In genomic region chr17:74297941-74298340, GRCh38 we compare ENCODE assay signal across 13 cellular contexts. TPM values are rescaled to one million over a fixed set of nuclear protein-coding genes. Genes with fewer than 3 reads are reported as not detected.
DNase-seq lines count a peak whose midpoint lies in the region; ATAC-seq, FAIRE-seq and TF ChIP-seq lines count a peak whose summit lies in the region.
"Had no signal": no experiment of that assay in that cellular context is flagged by ENCODE, and none has a peak within 500 bp of the region (broad histone marks: within the 10 kb centered on the region; RNA-seq: fewer than 3 reads in every experiment).

No MANE protein-coding gene starts in this region.

- peaks cover 11% of the 10 kb centered on the region for H3K27me3 ChIP-seq in SJCRH30
- no peaks in the 10 kb centered on the region for H3K27me3 ChIP-seq in CD8-positive, alpha-beta T cell (ENCODE audit: insufficient read depth, low read length)

- no peaks in the 10 kb centered on the region for H3K36me3 ChIP-seq in SJCRH30
- H3K36me3 ChIP-seq in CD8-positive, alpha-beta T cell (ENCODE audit: insufficient read depth, low read length) = no peaks in the 10 kb centered on the region

- no peaks in the 10 kb centered on the region for H3K9me3 ChIP-seq in SJCRH30 (replicated peaks)
- H3K9me3 ChIP-seq in CD8-positive, alpha-beta T cell (ENCODE audit: low read length) = no peaks in the 10 kb centered on the region

- H3K27me3 Mint-ChIP-seq in activated naive CD4-positive, alpha-beta T cell treated with anti-CD3 and anti-CD28 coated beads for 36 hours (ENCODE audit: low read depth) = no peaks in the 10 kb centered on the region
- no peaks in the 10 kb centered on the region for H3K27me3 Mint-ChIP-seq in effector memory CD8-positive, alpha-beta T cell
- H3K27me3 Mint-ChIP-seq in CD8-positive, alpha-beta T cell (ENCODE audit: low read depth) = peaks cover 3% of the 10 kb centered on the region
- H3K27me3 Mint-ChIP-seq in Calu3 (ENCODE audit: unreplicated experiment) = peaks cover 73% of the 10 kb centered on the region

- BruUV-seq in Calu3 (replicated peaks; lab: Mats Ljungman, UMichigan) = no TSS peak

- CTCF ChIA-PET in activated naive CD4-positive, alpha-beta T cell treated with anti-CD3 and anti-CD28 coated beads for 36 hours (lab: Charles Lee) = interaction anchor here (0.8 to 1.8 kb wide), 7 partner anchors 10 to 85 kb away, joined by 3 to 8 read pairs (median 5); partner anchors contain the start of genes BTBD17, GPR142 and TTYH2
- CTCF ChIA-PET in CD8-positive, alpha-beta T cell (lab: Charles Lee) = interaction anchor here (1.1 to 1.4 kb wide), 5 partner anchors 13 to 95 kb away, joined by 3 read pairs; no protein-coding TSS in a partner anchor
- CTCF ChIA-PET in Calu3 (lab: Charles Lee) = no interaction called here

- no peaks in the 10 kb centered on the region for H3K36me3 Mint-ChIP-seq in activated naive CD4-positive, alpha-beta T cell treated with anti-CD3 and anti-CD28 coated beads for 36 hours (ENCODE audit: low read depth)
- peaks cover 4% of the 10 kb centered on the region for H3K36me3 Mint-ChIP-seq in effector memory CD8-positive, alpha-beta T cell (ENCODE audit: insufficient read depth)
- no peaks in the 10 kb centered on the region for H3K36me3 Mint-ChIP-seq in stimulated activated effector memory CD8-positive, alpha-beta T cell treated with anti-CD3 and anti-CD28 coated beads, Interleukin-12 subunit alpha, Interleukin-12 subunit beta, amount 100 ng/mL, for 72 hours
- no peaks in the 10 kb centered on the region for H3K36me3 Mint-ChIP-seq in CD8-positive, alpha-beta T cell
- no peaks in the 10 kb centered on the region for H3K36me3 Mint-ChIP-seq in Calu3 (ENCODE audit: insufficient read depth, unreplicated experiment)

- no peak overlapping the region for H3K4me3 ChIP-seq in SJCRH30
- H3K4me3 ChIP-seq in CD8-positive, alpha-beta T cell (ENCODE audit: low read depth, low read length) = no peak overlapping the region
- H3K4me3 ChIP-seq: skin epidermis had no signal

- FAIRE-seq in RCC 7860 (lab: Jason Lieb, UNC) = no peak

- peaks cover 14% of the 10 kb centered on the region for H3K4me1 Mint-ChIP-seq in activated naive CD4-positive, alpha-beta T cell treated with anti-CD3 and anti-CD28 coated beads for 36 hours (ENCODE audit: low read depth)
- H3K4me1 Mint-ChIP-seq in effector memory CD8-positive, alpha-beta T cell (ENCODE audit: low read depth in 2 of 2) = peaks cover 14 to 18% of the 10 kb centered on the region in 2 donors
- H3K4me1 Mint-ChIP-seq in stimulated activated effector memory CD8-positive, alpha-beta T cell treated with anti-CD3 and anti-CD28 coated beads, Interleukin-12 subunit alpha, Interleukin-12 subunit beta, amount 100 ng/mL, for 72 hours = peaks cover 36% of the 10 kb centered on the region
- H3K4me1 Mint-ChIP-seq in CD8-positive, alpha-beta T cell (ENCODE audit: low read depth) = peaks cover 9% of the 10 kb centered on the region
- peaks cover 9% of the 10 kb centered on the region for H3K4me1 Mint-ChIP-seq in Calu3 (ENCODE audit: low read depth, unreplicated experiment)

- H3K27ac ChIP-seq in SJCRH30 = no peak overlapping the region
- H3K27ac ChIP-seq in CD8-positive, alpha-beta T cell (ENCODE audit: low read depth, low read length) = no peak overlapping the region
- H3K27ac ChIP-seq: skin epidermis had no signal

- peaks cover 2% of the 10 kb centered on the region for H3K9me3 Mint-ChIP-seq in activated naive CD4-positive, alpha-beta T cell treated with anti-CD3 and anti-CD28 coated beads for 36 hours
- H3K9me3 Mint-ChIP-seq in effector memory CD8-positive, alpha-beta T cell = no peaks in the 10 kb centered on the region
- no peaks in the 10 kb centered on the region for H3K9me3 Mint-ChIP-seq in stimulated activated effector memory CD8-positive, alpha-beta T cell treated with anti-CD3 and anti-CD28 coated beads, Interleukin-12 subunit alpha, Interleukin-12 subunit beta, amount 100 ng/mL, for 72 hours
- peaks cover 2% of the 10 kb centered on the region for H3K9me3 Mint-ChIP-seq in CD8-positive, alpha-beta T cell
- no peaks in the 10 kb centered on the region for H3K9me3 Mint-ChIP-seq in Calu3 (ENCODE audit: low read depth, unreplicated experiment)

- H3K4me3 Mint-ChIP-seq in activated naive CD4-positive, alpha-beta T cell treated with anti-CD3 and anti-CD28 coated beads for 36 hours = no peak overlapping the region
- H3K4me3 Mint-ChIP-seq in effector memory CD8-positive, alpha-beta T cell = no peak overlapping the region
- H3K4me3 Mint-ChIP-seq in stimulated activated effector memory CD8-positive, alpha-beta T cell treated with anti-CD3 and anti-CD28 coated beads, Interleukin-12 subunit alpha, Interleukin-12 subunit beta, amount 100 ng/mL, for 72 hours = peak overlapping the region; percentile 60
- H3K4me3 Mint-ChIP-seq in CD8-positive, alpha-beta T cell = no peak overlapping the region
- no peak overlapping the region for H3K4me3 Mint-ChIP-seq in Calu3 (ENCODE audit: low read depth, unreplicated experiment)

- no peak for TF ChIP-seq CTCF in CD8-positive, alpha-beta T cell (IDR thresholded peaks at IDR 0.05)
- no peak for TF ChIP-seq CTCF in Calu3 (IDR thresholded peaks at IDR 0.05; ENCODE audit: unreplicated experiment)

- H3K27ac Mint-ChIP-seq in activated naive CD4-positive, alpha-beta T cell treated with anti-CD3 and anti-CD28 coated beads for 36 hours = no peak overlapping the region
- peak overlapping the region; percentile 60 to 90 for H3K27ac Mint-ChIP-seq in effector memory CD8-positive, alpha-beta T cell
- peak overlapping the region; percentile 83 for H3K27ac Mint-ChIP-seq in stimulated activated effector memory CD8-positive, alpha-beta T cell treated with anti-CD3 and anti-CD28 coated beads, Interleukin-12 subunit alpha, Interleukin-12 subunit beta, amount 100 ng/mL, for 72 hours
- H3K27ac Mint-ChIP-seq in CD8-positive, alpha-beta T cell = no peak overlapping the region
- H3K27ac Mint-ChIP-seq in Calu3 (ENCODE audit: unreplicated experiment) = no peak overlapping the region

- intact Hi-C loops in activated naive CD4-positive, alpha-beta T cell treated with anti-CD3 and anti-CD28 coated beads for 36 hours (cut with micrococcal nuclease) = no loop called here
- intact Hi-C loops in CD8-positive, alpha-beta T cell (cut with DNase I, micrococcal nuclease) = loop anchor here in 1 of 2 experiments (5.0 kb wide), 1 partner anchor 86 kb away; the partner anchor contains the start of gene TTYH2
- intact Hi-C loops in Calu3 (cut with micrococcal nuclease; ENCODE audit: unreplicated experiment) = loop anchor here (10.0 kb wide), 1 partner anchor 197 kb away; no protein-coding TSS in a partner anchor

- ATAC-seq in effector memory CD8-positive, alpha-beta T cell (replicated peaks) = no peak
- peak; percentile 98 for ATAC-seq in stimulated activated effector memory CD8-positive, alpha-beta T cell treated with anti-CD3 and anti-CD28 coated beads, Interleukin-12 subunit alpha, Interleukin-12 subunit beta, amount 100 ng/mL, for 72 hours
- ATAC-seq in CD8-positive, alpha-beta T cell = no peak

- peak; percentile 40 for DNase-seq in activated naive CD4-positive, alpha-beta T cell treated with anti-CD3 and anti-CD28 coated beads for 36 hours
- no peak for DNase-seq in activated naive CD4-positive, alpha-beta T cell (lab: John Stamatoyannopoulos, UW)
- peak; percentile 20 for DNase-seq in RCC 7860 (ENCODE audit: low spot score)
- DNase-seq in effector memory CD8-positive, alpha-beta T cell = no peak
- DNase-seq in stimulated activated effector memory CD8-positive, alpha-beta T cell treated with anti-CD3 and anti-CD28 coated beads, Interleukin-12 subunit alpha, Interleukin-12 subunit beta, amount 100 ng/mL, for 72 hours (ENCODE audit: low spot score in 2 of 2) = peak; percentile 33 to 68
- DNase-seq in SJCRH30 = no peak
- DNase-seq in CD8-positive, alpha-beta T cell = no peak
- no peak for DNase-seq in Calu3
- DNase-seq: cortex of kidney, NCI-H1092 treated with DMSO at 0.1 percent for 48 hours had no signal

- POLR2A ChIA-PET in CD8-positive, alpha-beta T cell (lab: Charles Lee) = no interaction called here

- H3K4me1 ChIP-seq in SJCRH30 = no peaks in the 10 kb centered on the region
- H3K4me1 ChIP-seq in CD8-positive, alpha-beta T cell (ENCODE audit: insufficient read depth, low read length) = no peaks in the 10 kb centered on the region

RNA-seq across cellular contexts. Expression of gene DNAI2, which starts 23.9 kb away (rescaled TPM):
- total RNA-seq in activated naive CD4-positive, alpha-beta T cell treated with anti-CD3 and anti-CD28 coated beads for 36 hours = under 1 TPM; 0.12 to 0.25 TPM
- not detected in 2 replicates for total RNA-seq in SJCRH30 (2014; rRNA removed; shearing (Covaris generic))
- under 1 TPM; 0.22 to 0.35 TPM for total RNA-seq in CD8-positive, alpha-beta T cell
- total RNA-seq in Calu3 (2022) = not detected in 2 replicates
- total RNA-seq: fibroblast of lung, ureter had no signal

RNA-seq across cellular contexts. Expression of gene KIF19, which starts 28.1 kb away (rescaled TPM):
- not detected for total RNA-seq in activated naive CD4-positive, alpha-beta T cell treated with anti-CD3 and anti-CD28 coated beads for 36 hours
- total RNA-seq in SJCRH30 (2014; rRNA removed; shearing (Covaris generic)) = not detected in 2 replicates
- under 1 TPM; 0.64 to 0.98 TPM for total RNA-seq in CD8-positive, alpha-beta T cell
- total RNA-seq in Calu3 (2022) = not detected in 2 replicates

Comparison
In these comparisons a context has a peak if more than half of its experiments do, and no peak if none do; other contexts are left out.
1. DNase-seq: peak in activated naive CD4-positive, alpha-beta T cell treated with anti-CD3 and anti-CD28 coated beads for 36 hours (single experiment), RCC 7860 (single experiment) and stimulated activated effector memory CD8-positive, alpha-beta T cell treated with anti-CD3 and anti-CD28 coated beads, Interleukin-12 subunit alpha, Interleukin-12 subunit beta, amount 100 ng/mL, for 72 hours (2 of 2); none in activated naive CD4-positive, alpha-beta T cell (0 of 4), effector memory CD8-positive, alpha-beta T cell (0 of 3), SJCRH30 (0 of 2), CD8-positive, alpha-beta T cell (0 of 7) and Calu3 (single experiment).
2. H3K27ac Mint-ChIP-seq: peak in effector memory CD8-positive, alpha-beta T cell (2 of 2) and stimulated activated effector memory CD8-positive, alpha-beta T cell treated with anti-CD3 and anti-CD28 coated beads, Interleukin-12 subunit alpha, Interleukin-12 subunit beta, amount 100 ng/mL, for 72 hours (single experiment); none in activated naive CD4-positive, alpha-beta T cell treated with anti-CD3 and anti-CD28 coated beads for 36 hours (single experiment), CD8-positive, alpha-beta T cell (single experiment) and Calu3 (single experiment).